20 cellular contexts compared by ENCODE assay signal in genomic region chr9:99632349-99633038, GRCh38.
"Had no signal": no experiment of that assay in that cellular context is flagged by ENCODE, and none has a peak within 500 bp of the region (broad histone marks: within the 10 kb centered on the region; RNA-seq: fewer than 3 reads in every experiment).

No MANE protein-coding gene starts in this region.

- H3K4me3 ChIP-seq: cardiac muscle cell, SK-N-MC had no signal

- ATAC-seq: activated CD4-positive, alpha-beta T cell treated with anti-CD3 and anti-CD28 coated beads for 36 hours; T-cell had no signal

- H3K4me1 Mint-ChIP-seq: activated CD4-positive, alpha-beta memory T cell treated with anti-CD3 and anti-CD28 coated beads, Interleukin-2, amount 10 ng/mL, durations not matched to agents 7 days and 5 days; activated CD4-positive, alpha-beta T cell treated with anti-CD3 and anti-CD28 coated beads for 36 hours; activated naive CD4-positive, alpha-beta T cell treated with anti-CD3 and anti-CD28 coated beads, Interleukin-2, amount 10 ng/mL, durations not matched to agents 7 days and 5 days had no signal

- H3K36me3 Mint-ChIP-seq: activated naive CD4-positive, alpha-beta T cell treated with anti-CD3 and anti-CD28 coated beads, Interleukin-2, amount 10 ng/mL, durations not matched to agents 7 days and 5 days; activated naive CD8-positive, alpha-beta T cell treated with anti-CD3 and anti-CD28 coated beads for 36 hours; T-cell had no signal

- DNase-seq: activated CD4-positive, alpha-beta memory T cell treated with anti-CD3 and anti-CD28 coated beads, Interleukin-2, amount 10 ng/mL, durations not matched to agents 7 days and 5 days; activated CD4-positive, alpha-beta T cell treated with anti-CD3 and anti-CD28 coated beads for 36 hours; activated CD4-positive, alpha-beta T cell treated with anti-CD3 and anti-CD28 coated beads, Interleukin-2, amount 50 U/mL, for 1 hour; activated gamma-delta T cell treated with Interleukin-2 at 50 U/mL for 16 hours; activated naive CD4-positive, alpha-beta T cell treated with anti-CD3 and anti-CD28 coated beads, Interleukin-2, amount 10 ng/mL, durations not matched to agents 7 days and 5 days; activated naive CD8-positive, alpha-beta T cell treated with anti-CD3 and anti-CD28 coated beads for 36 hours; activated T-cell treated with anti-CD3 and anti-CD28 coated beads for 4 hours; activated T-cell treated with anti-CD3 and anti-CD28 coated beads, Interleukin-2, amount 50 U/mL, for 48 hours; brain microvascular endothelial cell; NCI-H1105 treated with DMSO at 0.1 percent for 48 hours; NCI-H1436 treated with DMSO at 0.1 percent for 48 hours; NCI-H187; NCI-H2081; NCI-H510A treated with DMSO at 0.1 percent for 48 hours; T-cell; T-helper 2 cell had no signal

- H3K27ac ChIP-seq: brain microvascular endothelial cell, cardiac muscle cell, SK-N-MC, VCaP had no signal

- H3K4me3 Mint-ChIP-seq: activated CD4-positive, alpha-beta memory T cell treated with anti-CD3 and anti-CD28 coated beads, Interleukin-2, amount 10 ng/mL, durations not matched to agents 7 days and 5 days; activated CD4-positive, alpha-beta T cell treated with anti-CD3 and anti-CD28 coated beads for 36 hours; activated naive CD4-positive, alpha-beta T cell treated with anti-CD3 and anti-CD28 coated beads, Interleukin-2, amount 10 ng/mL, durations not matched to agents 7 days and 5 days; activated naive CD8-positive, alpha-beta T cell treated with anti-CD3 and anti-CD28 coated beads for 36 hours; T-cell had no signal

- H3K27ac Mint-ChIP-seq: activated CD4-positive, alpha-beta memory T cell treated with anti-CD3 and anti-CD28 coated beads, Interleukin-2, amount 10 ng/mL, durations not matched to agents 7 days and 5 days; activated CD4-positive, alpha-beta T cell treated with anti-CD3 and anti-CD28 coated beads for 36 hours; activated naive CD4-positive, alpha-beta T cell treated with anti-CD3 and anti-CD28 coated beads, Interleukin-2, amount 10 ng/mL, durations not matched to agents 7 days and 5 days; activated naive CD8-positive, alpha-beta T cell treated with anti-CD3 and anti-CD28 coated beads for 36 hours; activated T-helper 2 cell treated with anti-CD3 and anti-CD28 coated beads, Interferon-gamma antibody, Interleukin-2, Interleukin-4, amounts not matched to agents 10 μg/mL and 5 μg/mL and 100 μg/mL, durations not matched to agents 14 hours and 24 hours and 36 hours; T-cell had no signal

- H3K27me3 Mint-ChIP-seq: activated naive CD8-positive, alpha-beta T cell treated with anti-CD3 and anti-CD28 coated beads for 36 hours had no signal

- H3K9me3 Mint-ChIP-seq: activated CD4-positive, alpha-beta memory T cell treated with anti-CD3 and anti-CD28 coated beads, Interleukin-2, amount 10 ng/mL, durations not matched to agents 7 days and 5 days; activated naive CD4-positive, alpha-beta T cell treated with anti-CD3 and anti-CD28 coated beads, Interleukin-2, amount 10 ng/mL, durations not matched to agents 7 days and 5 days; activated naive CD8-positive, alpha-beta T cell treated with anti-CD3 and anti-CD28 coated beads for 36 hours; activated T-helper 2 cell treated with anti-CD3 and anti-CD28 coated beads, Interferon-gamma antibody, Interleukin-2, Interleukin-4, amounts not matched to agents 10 μg/mL and 5 μg/mL and 100 μg/mL, durations not matched to agents 14 hours and 24 hours and 36 hours; T-cell had no signal

- H3K36me3 ChIP-seq: brain microvascular endothelial cell, cardiac muscle cell had no signal

- H3K27me3 ChIP-seq: brain microvascular endothelial cell, cardiac muscle cell had no signal
